14 cellular contexts compared by ENCODE assay signal in genomic region chr2:145412155-145412554, GRCh38.
DNase-seq lines count a peak whose midpoint lies in the region; ATAC-seq and TF ChIP-seq lines count a peak whose summit lies in the region.
"Had no signal": no experiment of that assay in that cellular context is flagged by ENCODE, and none has a peak within 500 bp of the region (broad histone marks: within the 10 kb centered on the region; RNA-seq: fewer than 3 reads in every experiment).

No MANE protein-coding gene starts in this region.

- peak overlapping the region; percentile 38 for H3K27ac Mint-ChIP-seq in activated naive CD8-positive, alpha-beta T cell treated with anti-CD3 and anti-CD28 coated beads, Interleukin-2, amount 10 ng/mL, durations not matched to agents 7 days and 5 days
- H3K27ac Mint-ChIP-seq in activated naive CD8-positive, alpha-beta T cell treated with anti-CD3 and anti-CD28 coated beads for 36 hours = no peak overlapping the region
- no peak overlapping the region for H3K27ac Mint-ChIP-seq in stimulated activated naive B cell treated with anti-CD40 and anti-IgM and Interleukin-4, amounts not matched to agents 10 μg/mL and 1 μg/mL and 100 μg/mL, for 72 hours
- no peak overlapping the region for H3K27ac Mint-ChIP-seq in CD14-positive monocyte
- H3K27ac Mint-ChIP-seq: H9, progenitor cell of endocrine pancreas had no signal

- peaks cover 30% of the 10 kb centered on the region for H3K4me1 Mint-ChIP-seq in activated naive CD8-positive, alpha-beta T cell treated with anti-CD3 and anti-CD28 coated beads, Interleukin-2, amount 10 ng/mL, durations not matched to agents 7 days and 5 days
- H3K4me1 Mint-ChIP-seq in activated naive CD8-positive, alpha-beta T cell treated with anti-CD3 and anti-CD28 coated beads for 36 hours = peaks cover 16% of the 10 kb centered on the region
- H3K4me1 Mint-ChIP-seq in stimulated activated naive B cell treated with anti-CD40 and anti-IgM and Interleukin-4, amounts not matched to agents 10 μg/mL and 1 μg/mL and 100 μg/mL, for 72 hours = peaks cover 30 to 50% of the 10 kb centered on the region in 2 donors
- peaks cover 42% of the 10 kb centered on the region for H3K4me1 Mint-ChIP-seq in CD14-positive monocyte
- H3K4me1 Mint-ChIP-seq: H9 had no signal

- POLR2A ChIA-PET in activated naive CD8-positive, alpha-beta T cell treated with anti-CD3 and anti-CD28 coated beads, Interleukin-2, amount 10 ng/mL, durations not matched to agents 7 days and 5 days (lab: Charles Lee) = interaction anchor here (0.9 kb wide), 1 partner anchor 153 kb away, joined by 4 read pairs; no protein-coding TSS in a partner anchor

- H3K9me3 ChIP-seq in right lobe of liver = no peaks in the 10 kb centered on the region
- H3K9me3 ChIP-seq: lower lobe of right lung had no signal

- H3K9me3 Mint-ChIP-seq in activated naive CD8-positive, alpha-beta T cell treated with anti-CD3 and anti-CD28 coated beads, Interleukin-2, amount 10 ng/mL, durations not matched to agents 7 days and 5 days = peaks cover 23% of the 10 kb centered on the region
- peaks cover 5% of the 10 kb centered on the region for H3K9me3 Mint-ChIP-seq in activated naive CD8-positive, alpha-beta T cell treated with anti-CD3 and anti-CD28 coated beads for 36 hours
- H3K9me3 Mint-ChIP-seq in stimulated activated naive B cell treated with anti-CD40 and anti-IgM and Interleukin-4, amounts not matched to agents 10 μg/mL and 1 μg/mL and 100 μg/mL, for 72 hours = peaks cover 20 to 23% of the 10 kb centered on the region in 2 donors
- peaks cover 17 to 34% (median 23%) of the 10 kb centered on the region in 7 donors for H3K9me3 Mint-ChIP-seq in CD14-positive monocyte
- H3K9me3 Mint-ChIP-seq: central memory CD8-positive, alpha-beta T cell had no signal

- H3K27me3 Mint-ChIP-seq in activated naive CD8-positive, alpha-beta T cell treated with anti-CD3 and anti-CD28 coated beads, Interleukin-2, amount 10 ng/mL, durations not matched to agents 7 days and 5 days = peaks cover 49% of the 10 kb centered on the region
- peaks cover 40% of the 10 kb centered on the region for H3K27me3 Mint-ChIP-seq in activated naive CD8-positive, alpha-beta T cell treated with anti-CD3 and anti-CD28 coated beads for 36 hours
- peaks cover 3 to 22% of the 10 kb centered on the region in 2 donors for H3K27me3 Mint-ChIP-seq in stimulated activated naive B cell treated with anti-CD40 and anti-IgM and Interleukin-4, amounts not matched to agents 10 μg/mL and 1 μg/mL and 100 μg/mL, for 72 hours
- H3K27me3 Mint-ChIP-seq in CD14-positive monocyte (ENCODE audit: low read depth in 3 of 3) = peaks cover 3 to 16% (median 4%) of the 10 kb centered on the region in 3 donors

- ATAC-seq in activated naive CD8-positive, alpha-beta T cell treated with anti-CD3 and anti-CD28 coated beads, Interleukin-2, amount 10 ng/mL, durations not matched to agents 7 days and 5 days (ENCODE audit: low read depth) = no peak
- ATAC-seq in HG02610 (IDR thresholded peaks at IDR 0.05; ENCODE audit: unreplicated experiment) (peak; percentile 37), HG03521 (IDR thresholded peaks at IDR 0.05; ENCODE audit: unreplicated experiment) (peak; percentile 50), right lobe of liver (no peak)
- ATAC-seq in stimulated activated naive B cell treated with anti-CD40 and anti-IgM and Interleukin-4, amounts not matched to agents 10 μg/mL and 1 μg/mL and 100 μg/mL, for 72 hours (replicated peaks) = peak; percentile 59 to 60
- ATAC-seq: lower lobe of right lung had no signal

- 47% methylated on average over 4 of the region's 4 CpGs for WGBS in right lobe of liver (ENCODE audit: insufficient coverage, low coverage, low lambda C conversion rate, missing lambda C conversion rate)

- no peak overlapping the region for H3K4me3 ChIP-seq in right lobe of liver
- H3K4me3 ChIP-seq: lower lobe of right lung, MG63 had no signal

- intact Hi-C loops in CD14-positive monocyte (cut with micrococcal nuclease) (no loop called here), right lobe of liver (cut with DNase I) (no loop called here)

- H3K4me3 Mint-ChIP-seq in activated naive CD8-positive, alpha-beta T cell treated with anti-CD3 and anti-CD28 coated beads, Interleukin-2, amount 10 ng/mL, durations not matched to agents 7 days and 5 days = peak overlapping the region; percentile 60
- no peak overlapping the region for H3K4me3 Mint-ChIP-seq in activated naive CD8-positive, alpha-beta T cell treated with anti-CD3 and anti-CD28 coated beads for 36 hours
- peak overlapping the region in 1 of 2 donors; percentile 45 for H3K4me3 Mint-ChIP-seq in stimulated activated naive B cell treated with anti-CD40 and anti-IgM and Interleukin-4, amounts not matched to agents 10 μg/mL and 1 μg/mL and 100 μg/mL, for 72 hours
- no peak overlapping the region for H3K4me3 Mint-ChIP-seq in CD14-positive monocyte
- H3K4me3 Mint-ChIP-seq: central memory CD8-positive, alpha-beta T cell; H9 had no signal

- no peaks in the 10 kb centered on the region for H3K4me1 ChIP-seq in right lobe of liver
- H3K4me1 ChIP-seq: lower lobe of right lung had no signal

- H3K27ac ChIP-seq in right lobe of liver = no peak overlapping the region
- H3K27ac ChIP-seq: lower lobe of right lung had no signal

- no peak for TF ChIP-seq CTCF in CD14-positive monocyte (IDR thresholded peaks at IDR 0.05)
- no peak for TF ChIP-seq CTCF in right lobe of liver (IDR thresholded peaks at IDR 0.05)

- peaks cover 32% of the 10 kb centered on the region for H3K36me3 Mint-ChIP-seq in activated naive CD8-positive, alpha-beta T cell treated with anti-CD3 and anti-CD28 coated beads, Interleukin-2, amount 10 ng/mL, durations not matched to agents 7 days and 5 days
- H3K36me3 Mint-ChIP-seq in activated naive CD8-positive, alpha-beta T cell treated with anti-CD3 and anti-CD28 coated beads for 36 hours = no peaks in the 10 kb centered on the region
- H3K36me3 Mint-ChIP-seq in stimulated activated naive B cell treated with anti-CD40 and anti-IgM and Interleukin-4, amounts not matched to agents 10 μg/mL and 1 μg/mL and 100 μg/mL, for 72 hours = peaks cover 11 to 13% of the 10 kb centered on the region in 2 donors
- H3K36me3 Mint-ChIP-seq in CD14-positive monocyte = peaks cover 0 to 22% of the 10 kb centered on the region in 2 donors

- H3K27me3 ChIP-seq in right lobe of liver = no peaks in the 10 kb centered on the region
- H3K27me3 ChIP-seq: MG63 had no signal

- no peaks in the 10 kb centered on the region for H3K36me3 ChIP-seq in right lobe of liver
- H3K36me3 ChIP-seq: lower lobe of right lung, MG63 had no signal

- TF ChIP-seq POLR2A in right lobe of liver (IDR thresholded peaks at IDR 0.05) = no peak

- no peak for DNase-seq in activated naive CD8-positive, alpha-beta T cell treated with anti-CD3 and anti-CD28 coated beads, Interleukin-2, amount 10 ng/mL, durations not matched to agents 7 days and 5 days
- DNase-seq in activated naive CD8-positive, alpha-beta T cell treated with anti-CD3 and anti-CD28 coated beads for 36 hours = no peak
- no peak for DNase-seq in stimulated activated naive B cell treated with anti-CD40 and anti-IgM and Interleukin-4, amounts not matched to agents 10 μg/mL and 1 μg/mL and 100 μg/mL, for 72 hours
- DNase-seq in CD14-positive monocyte (ENCODE audit: low spot score) = no peak
- DNase-seq in cerebellar nuclear complex (lab: John Stamatoyannopoulos, UW) = no peak
- DNase-seq in right lobe of liver = no peak
- DNase-seq: GDM1, H9, lower lobe of right lung, MG63 had no signal

Comparison
In these comparisons a context has a peak if more than half of its experiments do, and no peak if none do; other contexts are left out.
1. ATAC-seq: peak in HG02610 (single experiment), HG03521 (single experiment) and stimulated activated naive B cell treated with anti-CD40 and anti-IgM and Interleukin-4, amounts not matched to agents 10 μg/mL and 1 μg/mL and 100 μg/mL, for 72 hours (2 of 2); none in activated naive CD8-positive, alpha-beta T cell treated with anti-CD3 and anti-CD28 coated beads, Interleukin-2, amount 10 ng/mL, durations not matched to agents 7 days and 5 days (single experiment) and right lobe of liver (0 of 4).